ENCODE assay signal across 8 cellular contexts in genomic region chr3:173632945-173633344, GRCh38.
"Had no signal": no experiment of that assay in that cellular context is flagged by ENCODE, and none has a peak within 500 bp of the region (broad histone marks: within the 10 kb centered on the region; RNA-seq: fewer than 3 reads in every experiment).

No MANE protein-coding gene starts in this region.

- H2AFZ ChIP-seq: GM23248 had no signal

- H3K9me3 ChIP-seq: HAP-1 had no signal

- ATAC-seq: HCT116, K562 had no signal

- H3K9ac ChIP-seq: GM23248 had no signal

- H3K4me3 Mint-ChIP-seq: HFFc6 had no signal

- H3K27ac ChIP-seq: GM23248, HL-60 had no signal

- DNase-seq: GM23248, HFFc6, IMR-90, KG1 had no signal

- H3K9me3 Mint-ChIP-seq: HFFc6 had no signal

- H3K27ac Mint-ChIP-seq: HFFc6 had no signal
